27 cellular contexts compared by ENCODE assay signal in the genomic region with DNA sequence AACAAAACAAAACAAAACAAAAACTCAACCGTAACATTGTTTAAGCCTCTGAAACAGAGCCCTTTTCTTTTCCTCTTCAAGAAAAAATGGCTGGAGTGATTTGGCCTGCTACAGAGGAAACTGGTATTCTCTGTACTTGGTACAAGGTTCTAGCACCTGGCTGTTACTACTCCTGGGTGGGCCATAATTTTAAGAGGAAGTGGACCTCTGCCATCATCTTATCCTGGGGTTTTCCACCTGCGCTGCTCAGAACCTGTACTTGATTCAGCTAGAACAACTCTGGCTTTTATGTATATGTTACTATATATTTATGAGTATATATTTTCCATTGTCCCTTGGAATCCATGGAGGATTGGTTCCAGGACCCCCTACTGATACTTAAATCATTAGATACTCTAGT.
"Had no signal": no experiment of that assay in that cellular context is flagged by ENCODE, and none has a peak within 500 bp of the region (broad histone marks: within the 10 kb centered on the region; RNA-seq: fewer than 3 reads in every experiment).

No MANE protein-coding gene starts in this region.

- H3K27ac ChIP-seq: body of pancreas, esophagus muscularis mucosa, foreskin keratinocyte, gastrocnemius medialis, heart left ventricle had no signal

- H3K27ac Mint-ChIP-seq: activated CD4-positive, alpha-beta memory T cell treated with anti-CD3 and anti-CD28 coated beads for 36 hours; activated CD4-positive, alpha-beta T cell treated with anti-CD3 and anti-CD28 coated beads for 36 hours; activated CD4-positive, alpha-beta T cell treated with anti-CD3 and anti-CD28 coated beads, Interleukin-2, amount 10 ng/mL, durations not matched to agents 24 days and 14 days; activated CD8-positive, alpha-beta T cell treated with anti-CD3 and anti-CD28 coated beads, Interleukin-2, amount 10 ng/mL, durations not matched to agents 7 days and 5 days; activated naive CD8-positive, alpha-beta T cell; activated T-helper 2 cell treated with anti-CD3 and anti-CD28 coated beads, Interferon-gamma antibody, Interleukin-2, Interleukin-4, amounts not matched to agents 10 μg/mL and 5 μg/mL and 100 μg/mL, durations not matched to agents 14 hours and 24 hours and 36 hours had no signal

- H3K9me3 Mint-ChIP-seq: activated CD4-positive, alpha-beta memory T cell treated with anti-CD3 and anti-CD28 coated beads for 36 hours; activated CD4-positive, alpha-beta T cell treated with anti-CD3 and anti-CD28 coated beads, Interleukin-2, amount 10 ng/mL, durations not matched to agents 24 days and 14 days; activated T-helper 2 cell treated with anti-CD3 and anti-CD28 coated beads, Interferon-gamma antibody, Interleukin-2, Interleukin-4, amounts not matched to agents 10 μg/mL and 5 μg/mL and 100 μg/mL, durations not matched to agents 14 hours and 24 hours and 36 hours; effector memory CD8-positive, alpha-beta T cell had no signal

- H3K4me3 ChIP-seq: body of pancreas, esophagus muscularis mucosa, gastrocnemius medialis, heart left ventricle had no signal

- H3K4me1 ChIP-seq: foreskin keratinocyte had no signal

- H3K27me3 Mint-ChIP-seq: activated CD4-positive, alpha-beta memory T cell treated with anti-CD3 and anti-CD28 coated beads for 36 hours; activated CD4-positive, alpha-beta T cell treated with anti-CD3 and anti-CD28 coated beads for 36 hours; activated CD4-positive, alpha-beta T cell treated with anti-CD3 and anti-CD28 coated beads, Interleukin-2, amount 10 ng/mL, durations not matched to agents 24 days and 14 days; activated CD8-positive, alpha-beta memory T cell treated with anti-CD3 and anti-CD28 coated beads, Interleukin-2, amount 10 ng/mL, durations not matched to agents 7 days and 5 days; activated naive CD8-positive, alpha-beta T cell; effector memory CD8-positive, alpha-beta T cell had no signal

- DNase-seq: activated CD4-positive, alpha-beta memory T cell treated with anti-CD3 and anti-CD28 coated beads for 36 hours; activated CD4-positive, alpha-beta T cell treated with anti-CD3 and anti-CD28 coated beads for 36 hours; activated CD4-positive, alpha-beta T cell treated with anti-CD3 and anti-CD28 coated beads, Interleukin-2, amount 10 ng/mL, durations not matched to agents 24 days and 14 days; activated CD4-positive, CD25-positive, alpha-beta regulatory T cell; activated CD4-positive, CD25-positive, alpha-beta regulatory T cell treated with anti-CD3 and anti-CD28 coated beads, Interleukin-2, amount 50 U/mL, for 72 hours; activated CD8-positive, alpha-beta memory T cell treated with anti-CD3 and anti-CD28 coated beads, Interleukin-2, amount 10 ng/mL, durations not matched to agents 7 days and 5 days; activated CD8-positive, alpha-beta memory T cell treated with anti-CD3 and anti-CD28 coated beads, Interleukin-2, amount 50 U/mL, for 4 hours; activated CD8-positive, alpha-beta T cell treated with anti-CD3 and anti-CD28 coated beads, Interleukin-2, amount 10 ng/mL, durations not matched to agents 7 days and 5 days; activated naive CD4-positive, alpha-beta T cell treated with anti-CD3 and anti-CD28 coated beads, Interleukin-2, amount 50 U/mL, for 16 hours; amniotic stem cell; aorta; body of pancreas; caudate nucleus; cortex of kidney; dermis blood vessel endothelial cell; effector CD4-positive, alpha-beta T cell; effector memory CD8-positive, alpha-beta T cell; erythroblast; foreskin keratinocyte; gastrocnemius medialis; glutamatergic neuron; heart left ventricle; T-helper 2 cell had no signal

- FAIRE-seq: colon had no signal

- H3K4me3 Mint-ChIP-seq: activated CD4-positive, alpha-beta memory T cell treated with anti-CD3 and anti-CD28 coated beads for 36 hours; activated CD4-positive, alpha-beta T cell treated with anti-CD3 and anti-CD28 coated beads for 36 hours; activated CD4-positive, alpha-beta T cell treated with anti-CD3 and anti-CD28 coated beads, Interleukin-2, amount 10 ng/mL, durations not matched to agents 24 days and 14 days; activated CD8-positive, alpha-beta memory T cell treated with anti-CD3 and anti-CD28 coated beads, Interleukin-2, amount 10 ng/mL, durations not matched to agents 7 days and 5 days; activated CD8-positive, alpha-beta T cell treated with anti-CD3 and anti-CD28 coated beads, Interleukin-2, amount 10 ng/mL, durations not matched to agents 7 days and 5 days; activated naive CD8-positive, alpha-beta T cell; effector memory CD8-positive, alpha-beta T cell had no signal

- ATAC-seq: activated CD4-positive, alpha-beta T cell treated with anti-CD3 and anti-CD28 coated beads for 36 hours; activated CD8-positive, alpha-beta memory T cell treated with anti-CD3 and anti-CD28 coated beads, Interleukin-2, amount 10 ng/mL, durations not matched to agents 7 days and 5 days; activated CD8-positive, alpha-beta T cell treated with anti-CD3 and anti-CD28 coated beads, Interleukin-2, amount 10 ng/mL, durations not matched to agents 7 days and 5 days; body of pancreas; effector memory CD8-positive, alpha-beta T cell; foreskin keratinocyte; gastrocnemius medialis; heart left ventricle had no signal

- H3K9me3 ChIP-seq: body of pancreas, esophagus muscularis mucosa, gastrocnemius medialis, heart left ventricle had no signal

- H3K27me3 ChIP-seq: body of pancreas, esophagus muscularis mucosa, foreskin keratinocyte, gastrocnemius medialis, heart left ventricle had no signal
